ENCODE assay signal across 8 cellular contexts in the genomic region with DNA sequence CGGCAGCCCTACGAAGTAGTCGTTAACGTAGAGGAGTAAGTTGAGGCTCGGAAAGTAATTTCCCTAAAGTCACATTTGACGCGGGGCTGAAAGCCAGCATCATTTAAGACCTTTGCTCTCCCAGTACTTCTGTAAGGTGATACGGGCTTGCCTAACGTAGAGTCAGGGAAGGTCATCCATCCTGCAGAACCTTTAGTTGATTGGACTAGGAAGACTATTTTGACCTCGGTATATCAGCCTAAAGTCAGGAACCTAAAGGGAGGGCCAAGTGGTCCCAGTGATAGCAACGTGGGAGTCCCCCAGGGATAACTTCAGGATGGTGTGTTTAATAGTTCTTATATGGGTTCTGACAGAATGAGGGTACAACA. TPM values are rescaled to one million over a fixed set of nuclear protein-coding genes. Genes with fewer than 3 reads are reported as not detected.
DNase-seq lines count a peak whose midpoint lies in the region; ATAC-seq, FAIRE-seq and TF ChIP-seq lines count a peak whose summit lies in the region.

No MANE protein-coding gene starts in this region.

- H3K4me1 Mint-ChIP-seq in central memory CD8-positive, alpha-beta T cell = peaks cover 14% of the 10 kb centered on the region

- FAIRE-seq in A549 (lab: Jason Lieb, UNC) = no peak

- CTCF ChIA-PET in A549 (lab: Yijun Ruan, JAX) = interaction anchor here (1.4 to 2.9 kb wide), 2 partner anchors 20 to 210 kb away, joined by 3 to 10 read pairs; no protein-coding TSS in a partner anchor

- under 1% methylated on average over 11 of the region's 11 CpGs for WGBS in A549 (ENCODE audit: missing lambda C conversion rate)
- 4% methylated on average over 11 of the region's 11 CpGs for whole genome bisulfite sequencing in HUES64

- H3K9me3 ChIP-seq in A549 (no peaks in the 10 kb centered on the region), HUES64 (ENCODE audit: insufficient read depth, low read depth, low read length) (no peaks in the 10 kb centered on the region), mucosa of rectum (ENCODE audit: control insufficient read depth in 2 of 2, low read length in 2 of 2) (no peaks in the 10 kb centered on the region)

- no peaks in the 10 kb centered on the region for H3K9me3 Mint-ChIP-seq in central memory CD8-positive, alpha-beta T cell

- H3K27me3 ChIP-seq in HUES64 (ENCODE audit: insufficient read depth, low read length) (no peaks in the 10 kb centered on the region), mucosa of rectum (ENCODE audit: control insufficient read depth in 2 of 2, insufficient read depth in 2 of 2, low read length in 2 of 2) (no peaks in the 10 kb centered on the region)

- TF ChIP-seq EP300 in A549 (IDR thresholded peaks at IDR 0.05) = no peak

- H3K36me3 ChIP-seq in HUES64 (ENCODE audit: insufficient read depth, low read length) (peaks cover 55% of the 10 kb centered on the region), mucosa of rectum (ENCODE audit: control insufficient read depth in 2 of 2, insufficient read depth in 2 of 2, low read length in 2 of 2) (peaks cover 32 to 36% of the 10 kb centered on the region in 2 donors)

- no peak for TF ChIP-seq POLR2A in A549 (IDR thresholded peaks at IDR 0.05; ENCODE audit: low read length)

- peak overlapping the region; percentile 97 for H3K27ac Mint-ChIP-seq in central memory CD8-positive, alpha-beta T cell (ENCODE audit: low read depth)

- no peak; a peak in 1 of 6 replicates for ATAC-seq in A549
- ATAC-seq in central memory CD8-positive, alpha-beta T cell (replicated peaks; ENCODE audit: extremely low read depth, poor library complexity, severe bottlenecking) = no peak
- ATAC-seq in HG03025 (IDR thresholded peaks at IDR 0.05; ENCODE audit: low FRiP score, unreplicated experiment) = no peak

- H3K4me3 Mint-ChIP-seq in central memory CD8-positive, alpha-beta T cell = peak overlapping the region; percentile 91

- H3K27me3 Mint-ChIP-seq in central memory CD8-positive, alpha-beta T cell = no peaks in the 10 kb centered on the region

- H3K4me2 ChIP-seq in A549 = peak overlapping the region; percentile 91

- no peak for DNase-seq in A549 (ENCODE audit: low read depth in 1 of 2, low spot score in 1 of 2)
- no peak for DNase-seq in central memory CD8-positive, alpha-beta T cell (ENCODE audit: low spot score in 2 of 2)
- no peak for DNase-seq in HCEC 1CT
- DNase-seq in SKM-1 treated with dmso at 0.1 percent for 144 hours (lab: John Stamatoyannopoulos, UW; ENCODE audit: unreplicated experiment) = no peak
- DNase-seq in NCI-H1105 treated with DMSO at 0.1 percent for 48 hours (lab: John Stamatoyannopoulos, UW) = no peak

- TF ChIP-seq RAD21 in A549 (conservative IDR thresholded peaks at IDR 0.05 in 1 of 2, IDR thresholded peaks at IDR 0.05 in 1 of 2) = no peak

- H3K9ac ChIP-seq in HUES64 (ENCODE audit: low read depth, low read length) (peak overlapping the region; percentile 96), mucosa of rectum (ENCODE audit: low read depth in 1 of 2, low read length in 2 of 2) (peak overlapping the region; percentile 92 to 97)

- POLR2A ChIA-PET in A549 (lab: Yijun Ruan, JAX) = interaction anchor here (1.0 to 1.3 kb wide), 2 partner anchors 9 to 41 kb away, joined by 3 to 5 read pairs; no protein-coding TSS in a partner anchor

- H3K27ac ChIP-seq in A549 (peak overlapping the region; percentile 80 to 90), HUES64 (ENCODE audit: low read depth, low read length) (no peak overlapping the region), mucosa of rectum (ENCODE audit: low read depth in 2 of 2, low read length in 2 of 2) (peak overlapping the region; percentile 87 to 90)

- no peak for TF ChIP-seq CTCF in A549 (IDR thresholded peaks at IDR 0.05)

- H3K36me3 Mint-ChIP-seq in central memory CD8-positive, alpha-beta T cell (ENCODE audit: insufficient read depth) = peaks cover 35% of the 10 kb centered on the region

- peak overlapping the region; percentile 88 for H3K4me3 ChIP-seq in A549
- H3K4me3 ChIP-seq in HUES64 (ENCODE audit: low read length) = peak overlapping the region; percentile 98
- peak overlapping the region; percentile 94 to 97 for H3K4me3 ChIP-seq in mucosa of rectum (ENCODE audit: low read length in 2 of 2)

- H3K4me1 ChIP-seq in A549 (peaks cover 6% of the 10 kb centered on the region; the same call in 2 of the 3 replicates), HUES64 (ENCODE audit: insufficient read depth, low read length) (peaks cover 3% of the 10 kb centered on the region; the same call in 1 of the 2 replicates), mucosa of rectum (ENCODE audit: control insufficient read depth in 2 of 2, insufficient read depth in 2 of 2, low read length in 2 of 2) (peaks cover 11 to 13% of the 10 kb centered on the region in 2 donors)

TF ChIP-seq in A549, 52 proteins besides CTCF, POLR2A, EP300 and RAD21:
- TF ChIP-seq RCOR1 (IDR thresholded peaks at IDR 0.05; ENCODE audit: low read depth, low read length) = no peak

RNA-seq across cellular contexts. Expression of gene NUP214, which starts 0.7 kb away (rescaled TPM):
- polyA plus RNA-seq in A549 (2011; rRNA removed) (14.4 and 25.8 TPM in 2 replicates), A549 (2017; fragmentation: RNase III; extraction: RNeasy Plus Mini Kit Qiagen cat#74134 plus additional on column Dnase treatment) (18.5 to 21.2 TPM (median 19.3 TPM) in 3 replicates)
- 9.2 and 13.0 TPM in 2 replicates for polyA plus RNA-seq in A549 (2012; cell fraction: cytosol; rRNA removed)
- 36.8 and 70.9 TPM in 2 replicates for polyA plus RNA-seq in A549 (2012; cell fraction: nucleus; rRNA removed)
- 52.7 and 56.8 TPM in 2 replicates for polyA minus RNA-seq in A549 (2011; rRNA and poly(A)+ RNA removed)
- 21.1 TPM for polyA plus RNA-seq in HUES64 (2013, experiment 1 of 2)
- polyA plus RNA-seq in HUES64 (2013, experiment 2 of 2) = 21.9 TPM

RNA-seq across cellular contexts. Expression of gene AIF1L, which starts 29.7 kb away (rescaled TPM):
- polyA plus RNA-seq in A549 (2011; rRNA removed) (1.7 and 2.8 TPM in 2 replicates), A549 (2017; fragmentation: RNase III; extraction: RNeasy Plus Mini Kit Qiagen cat#74134 plus additional on column Dnase treatment) (1.6 to 1.8 TPM (median 1.7 TPM) in 3 replicates)
- 1.2 and 1.3 TPM in 2 replicates for polyA plus RNA-seq in A549 (2012; cell fraction: cytosol; rRNA removed)
- 0.55 and 0.84 TPM in 2 replicates for polyA plus RNA-seq in A549 (2012; cell fraction: nucleus; rRNA removed)
- 1.6 and 1.7 TPM in 2 replicates for polyA minus RNA-seq in A549 (2011; rRNA and poly(A)+ RNA removed)
- polyA plus RNA-seq in HUES64 (2013, experiment 1 of 2) = 99.3 TPM
- 99.3 TPM for polyA plus RNA-seq in HUES64 (2013, experiment 2 of 2)
